Comparison of ENCODE assay signal across 18 cellular contexts in genomic region chr6:143851706-143852105, GRCh38. TPM values are rescaled to one million over a fixed set of nuclear protein-coding genes. Genes with fewer than 3 reads are reported as not detected.
"Had no signal": no experiment of that assay in that cellular context is flagged by ENCODE, and none has a peak within 500 bp of the region (broad histone marks: within the 10 kb centered on the region; RNA-seq: fewer than 3 reads in every experiment).

No MANE protein-coding gene starts in this region.

RNA-seq across cellular contexts. Expression of gene ZC2HC1B, which starts 12.6 kb away (rescaled TPM):
- total RNA-seq: dermis blood vessel endothelial cell, esophagus mucosa, esophagus squamous epithelium, gastrocnemius medialis, glomerular endothelial cell, kidney epithelial cell, left cardiac atrium, left lung, left ventricle myocardium superior, lower leg skin, lower lobe of right lung, lung microvascular endothelial cell, mesenteric fat pad, mesothelial cell of epicardium, mucosa of descending colon, myocyte had no signal
- polyA plus RNA-seq: heart right ventricle, keratinocyte had no signal
